27 cellular contexts compared by ENCODE assay signal in genomic region chr3:133593243-133593642, GRCh38. TPM values are rescaled to one million over a fixed set of nuclear protein-coding genes. Genes with fewer than 3 reads are reported as not detected.
DNase-seq lines count a peak whose midpoint lies in the region; ATAC-seq and TF ChIP-seq lines count a peak whose summit lies in the region.
"Had no signal": no experiment of that assay in that cellular context is flagged by ENCODE, and none has a peak within 500 bp of the region (broad histone marks: within the 10 kb centered on the region; RNA-seq: fewer than 3 reads in every experiment).

No MANE protein-coding gene starts in this region.

- peaks cover 10 to 46% (median 15%) of the 10 kb centered on the region in 4 donors for H3K4me1 Mint-ChIP-seq in CD4-positive, CD25-positive, alpha-beta regulatory T cell
- H3K4me1 Mint-ChIP-seq in central memory CD8-positive, alpha-beta T cell: peaks cover 22% of the 10 kb centered on the region

- no peaks in the 10 kb centered on the region for H3K9me3 Mint-ChIP-seq in CD4-positive, CD25-positive, alpha-beta regulatory T cell
- no peaks in the 10 kb centered on the region for H3K9me3 Mint-ChIP-seq in central memory CD8-positive, alpha-beta T cell
- H3K9me3 Mint-ChIP-seq: stimulated activated naive B cell treated with anti-CD40 and anti-IgM and Interleukin-4, amounts not matched to agents 10 μg/mL and 1 μg/mL and 100 μg/mL, for 72 hours had no signal

- H3K4me3 ChIP-seq in CD4-positive, CD25-positive, alpha-beta regulatory T cell (ENCODE audit: low read depth, low read length): no peak overlapping the region
- H3K4me3 ChIP-seq: BLaER1, heart left ventricle, testis had no signal

- peak overlapping the region in 1 of 3 donors; percentile 72 for H3K27ac Mint-ChIP-seq in CD4-positive, CD25-positive, alpha-beta regulatory T cell
- peak overlapping the region; percentile 74 for H3K27ac Mint-ChIP-seq in central memory CD8-positive, alpha-beta T cell (ENCODE audit: low read depth)
- H3K27ac Mint-ChIP-seq: stimulated activated naive B cell treated with anti-CD40 and anti-IgM and Interleukin-4, amounts not matched to agents 10 μg/mL and 1 μg/mL and 100 μg/mL, for 72 hours had no signal

- peaks cover 20% of the 10 kb centered on the region for H3K36me3 Mint-ChIP-seq in CD4-positive, CD25-positive, alpha-beta regulatory T cell
- H3K36me3 Mint-ChIP-seq in central memory CD8-positive, alpha-beta T cell (ENCODE audit: insufficient read depth): peaks cover 19% of the 10 kb centered on the region

- POLR2A ChIA-PET in GM10248 (lab: Yijun Ruan, JAX): no interaction called here

- no peaks in the 10 kb centered on the region for H3K27me3 ChIP-seq in CD4-positive, CD25-positive, alpha-beta regulatory T cell (ENCODE audit: control insufficient read depth, insufficient read depth, low read length)
- H3K27me3 ChIP-seq: BLaER1, brain microvascular endothelial cell, heart left ventricle, testis had no signal

- H3K4me3 Mint-ChIP-seq in CD4-positive, CD25-positive, alpha-beta regulatory T cell: no peak overlapping the region
- H3K4me3 Mint-ChIP-seq in central memory CD8-positive, alpha-beta T cell: no peak overlapping the region
- H3K4me3 Mint-ChIP-seq: stimulated activated naive B cell treated with anti-CD40 and anti-IgM and Interleukin-4, amounts not matched to agents 10 μg/mL and 1 μg/mL and 100 μg/mL, for 72 hours had no signal

- H3K36me3 ChIP-seq in CD4-positive, CD25-positive, alpha-beta regulatory T cell (ENCODE audit: control insufficient read depth, insufficient read depth, low read length): peaks cover 15% of the 10 kb centered on the region

- CTCF ChIA-PET in GM10248 (lab: Yijun Ruan, JAX): interaction anchor here (1.0 to 1.3 kb wide), 3 partner anchors 15 to 169 kb away, joined by 4 to 6 read pairs (median 4); partner anchors contain the start of gene CDV3

- peaks cover 4% of the 10 kb centered on the region for H3K4me1 ChIP-seq in CD4-positive, CD25-positive, alpha-beta regulatory T cell (ENCODE audit: control insufficient read depth, insufficient read depth, low read length, poor library complexity, severe bottlenecking)
- H3K4me1 ChIP-seq: BLaER1, testis had no signal

- ATAC-seq in CD4-positive, CD25-positive, alpha-beta regulatory T cell (ENCODE audit: low read depth in 2 of 2): no peak
- ATAC-seq in HG03095 (IDR thresholded peaks at IDR 0.05; ENCODE audit: unreplicated experiment): peak; percentile 16
- ATAC-seq in central memory CD8-positive, alpha-beta T cell (replicated peaks; ENCODE audit: extremely low read depth, poor library complexity, severe bottlenecking): no peak
- ATAC-seq in HG02840 (IDR thresholded peaks at IDR 0.05; ENCODE audit: low FRiP score, unreplicated experiment): no peak
- no peak for ATAC-seq in HG03354 (IDR thresholded peaks at IDR 0.05; ENCODE audit: poor library complexity, severe bottlenecking, unreplicated experiment)
- ATAC-seq: heart left ventricle, left cardiac atrium had no signal

- no peak for TF ChIP-seq CTCF in GM10248 (IDR thresholded peaks at IDR 0.05; ENCODE audit: control extremely low read depth, extremely low read depth, low read depth, missing control alignments)

- peak overlapping the region; percentile 10 for H3K27ac ChIP-seq in CD4-positive, CD25-positive, alpha-beta regulatory T cell (ENCODE audit: insufficient read depth, low read length, poor library complexity, severe bottlenecking)
- H3K27ac ChIP-seq: BLaER1, brain microvascular endothelial cell, heart left ventricle, RWPE1, testis had no signal

- no peak for DNase-seq in CD4-positive, CD25-positive, alpha-beta regulatory T cell
- DNase-seq in GM10248 (ENCODE audit: extremely low spot score): peak; percentile 16
- no peak for DNase-seq in central memory CD8-positive, alpha-beta T cell (ENCODE audit: low spot score in 2 of 2)
- no peak for DNase-seq in MV-4-11 (lab: John Stamatoyannopoulos, UW)
- no peak for DNase-seq in stimulated activated CD4-positive, alpha-beta T cell treated with anti-CD3 and anti-CD28 coated beads, Interleukin-2, amount 100 ng/mL, for 24 hours
- DNase-seq: ACHN; activated CD4-positive, alpha-beta T cell treated with anti-CD3 and anti-CD28 coated beads for 4 hours; activated effector memory CD4-positive, alpha-beta T cell treated with anti-CD3 and anti-CD28 coated beads, Interleukin-2, amount 50 U/mL, for 16 hours; brain microvascular endothelial cell; effector CD8-positive, alpha-beta T cell; erythroblast; heart left ventricle; left cardiac atrium; mammary epithelial cell; NCI-H1105; NCI-H2081; NCI-H345; NCI-H774; SK-N-SH; small intestine; stimulated activated naive B cell treated with anti-CD40 and anti-IgM and Interleukin-4, amounts not matched to agents 10 μg/mL and 1 μg/mL and 100 μg/mL, for 72 hours; testis had no signal

- H3K9me3 ChIP-seq in CD4-positive, CD25-positive, alpha-beta regulatory T cell (ENCODE audit: control insufficient read depth in 2 of 2, low read length in 2 of 2): no peaks in the 10 kb centered on the region
- H3K9me3 ChIP-seq: BLaER1, heart left ventricle, SK-N-SH, testis had no signal

- H3K27me3 Mint-ChIP-seq in CD4-positive, CD25-positive, alpha-beta regulatory T cell: no peaks in the 10 kb centered on the region
- no peaks in the 10 kb centered on the region for H3K27me3 Mint-ChIP-seq in central memory CD8-positive, alpha-beta T cell
- H3K27me3 Mint-ChIP-seq: stimulated activated naive B cell treated with anti-CD40 and anti-IgM and Interleukin-4, amounts not matched to agents 10 μg/mL and 1 μg/mL and 100 μg/mL, for 72 hours had no signal

RNA-seq across cellular contexts. Expression of gene CDV3, which starts 19.8 kb away (rescaled TPM):
- 275 TPM for total RNA-seq in CD4-positive, CD25-positive, alpha-beta regulatory T cell
- 10 to 100 TPM; 43.6 to 91.2 (median 60.1) TPM for polyA plus RNA-seq in CD4-positive, CD25-positive, alpha-beta regulatory T cell
